12 cellular contexts compared by ENCODE assay signal in the genomic region with DNA sequence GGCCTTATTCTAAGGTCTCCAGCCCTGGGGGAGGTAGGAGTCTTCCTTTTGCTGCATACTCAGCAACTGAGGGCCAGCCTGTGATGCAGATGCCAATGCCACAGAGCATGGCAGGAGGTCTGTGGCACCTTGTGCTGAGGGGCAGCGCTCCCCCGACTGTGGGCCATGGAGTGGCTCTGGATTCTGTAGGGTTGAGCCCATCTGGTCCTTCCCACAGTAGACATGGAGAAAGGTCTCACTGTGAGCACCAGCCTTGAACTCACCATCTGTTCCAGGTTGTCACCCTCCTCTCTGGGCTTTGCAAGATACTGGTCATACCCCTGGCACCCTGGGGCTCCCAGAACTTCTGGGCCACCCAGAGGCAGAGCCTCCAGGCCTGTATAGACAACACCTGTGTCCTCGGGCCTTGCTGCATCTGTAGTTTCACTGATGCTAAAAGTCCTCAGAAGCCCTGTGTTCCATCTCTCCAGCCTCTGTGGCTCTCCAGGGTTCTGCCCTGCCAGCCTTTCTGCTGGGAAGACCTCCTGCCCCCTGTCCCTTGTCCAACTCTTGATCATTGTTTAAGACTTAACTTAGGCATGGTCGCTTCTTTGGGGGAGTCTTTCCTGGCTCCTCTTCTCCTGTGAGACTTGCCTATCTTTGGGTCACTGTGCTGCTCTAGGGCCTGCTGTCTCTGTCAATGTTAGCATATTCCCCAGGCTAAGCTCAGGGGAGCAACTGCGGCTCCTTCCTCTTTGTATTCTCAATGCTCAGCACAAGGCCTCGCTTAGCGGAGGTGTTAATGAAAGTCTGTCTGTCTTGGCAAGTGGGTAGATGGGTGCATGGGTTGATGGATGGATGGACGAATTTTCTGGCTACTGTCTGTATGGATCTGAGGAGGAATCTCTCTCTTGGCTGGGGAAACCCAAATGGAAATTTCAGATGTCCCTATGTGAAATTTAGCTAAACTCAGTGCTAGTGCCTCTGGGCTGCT.
DNase-seq lines count a peak whose midpoint lies in the region; ATAC-seq and TF ChIP-seq lines count a peak whose summit lies in the region.
"Had no signal": no experiment of that assay in that cellular context is flagged by ENCODE, and none has a peak within 500 bp of the region (broad histone marks: within the 10 kb centered on the region; RNA-seq: fewer than 3 reads in every experiment).

No MANE protein-coding gene starts in this region.

- no peaks in the 10 kb centered on the region for H3K36me3 Mint-ChIP-seq in activated CD8-positive, alpha-beta T cell treated with anti-CD3 and anti-CD28 coated beads, Interleukin-2, amount 10 ng/mL, durations not matched to agents 7 days and 5 days (ENCODE audit: low read depth)
- H3K36me3 Mint-ChIP-seq: CD4-positive, alpha-beta memory T cell had no signal

- H3K4me1 Mint-ChIP-seq in activated CD8-positive, alpha-beta T cell treated with anti-CD3 and anti-CD28 coated beads, Interleukin-2, amount 10 ng/mL, durations not matched to agents 7 days and 5 days (ENCODE audit: low read depth), result no peaks in the 10 kb centered on the region
- H3K4me1 Mint-ChIP-seq: CD4-positive, alpha-beta memory T cell had no signal

- no peak overlapping the region for H3K27ac Mint-ChIP-seq in activated CD8-positive, alpha-beta T cell treated with anti-CD3 and anti-CD28 coated beads, Interleukin-2, amount 10 ng/mL, durations not matched to agents 7 days and 5 days
- H3K27ac Mint-ChIP-seq: CD4-positive, alpha-beta memory T cell had no signal

- TF ChIP-seq POLR2A in body of pancreas (IDR thresholded peaks at IDR 0.05), result no peak

- no peak for TF ChIP-seq CTCF in body of pancreas (IDR thresholded peaks at IDR 0.05)

- POLR2A ChIA-PET in activated CD8-positive, alpha-beta T cell treated with anti-CD3 and anti-CD28 coated beads, Interleukin-2, amount 10 ng/mL, durations not matched to agents 7 days and 5 days (lab: Charles Lee), result no interaction called here

- peaks cover 11% of the 10 kb centered on the region for H3K4me1 ChIP-seq in body of pancreas
- H3K4me1 ChIP-seq: foreskin keratinocyte had no signal

- H3K9me3 ChIP-seq in body of pancreas, result no peaks in the 10 kb centered on the region

- 88 to 89% methylated on average over 6 to 8 of the region's 8 CpGs for WGBS in body of pancreas, 2 donors

- H3K4me3 ChIP-seq in H7 (ENCODE audit: insufficient read depth, low read depth, low read length) (no peak overlapping the region), body of pancreas (no peak overlapping the region)

- peak; percentile 23 for DNase-seq in H7
- DNase-seq in body of pancreas, result peak in 3 of 4 donors; percentile 1 to 9 (median 2)
- DNase-seq in left lobe of liver (ENCODE audit: low spot score), result peak; percentile 38
- no peak for DNase-seq in substantia nigra (lab: John Stamatoyannopoulos, UW)
- DNase-seq in activated CD8-positive, alpha-beta T cell treated with anti-CD3 and anti-CD28 coated beads, Interleukin-2, amount 10 ng/mL, durations not matched to agents 7 days and 5 days, result no peak
- no peak for DNase-seq in DMS79 (lab: John Stamatoyannopoulos, UW)
- no peak for DNase-seq in stimulated activated naive CD4-positive, alpha-beta T cell treated with Interleukin-2 at 50 U/mL for 16 hours (lab: John Stamatoyannopoulos, UW)
- DNase-seq: CD4-positive, alpha-beta memory T cell; foreskin keratinocyte; GF-D8 had no signal

- ATAC-seq in body of pancreas (no peak), left lobe of liver (no peak), GM21381 (IDR thresholded peaks at IDR 0.05; ENCODE audit: unreplicated experiment) (no peak)
- ATAC-seq in activated CD8-positive, alpha-beta T cell treated with anti-CD3 and anti-CD28 coated beads, Interleukin-2, amount 10 ng/mL, durations not matched to agents 7 days and 5 days, result no peak
- ATAC-seq: foreskin keratinocyte, Panc1 had no signal

- H3K27ac ChIP-seq in body of pancreas, result peak overlapping the region in 1 of 4 donors; percentile 34
- H3K27ac ChIP-seq in substantia nigra (ENCODE audit: low read depth, low read length, poor library complexity, severe bottlenecking), result peak overlapping the region; percentile 68
- H3K27ac ChIP-seq: foreskin keratinocyte had no signal

- H3K27me3 ChIP-seq in H7 (ENCODE audit: control insufficient read depth, insufficient read depth, low read length) (no peaks in the 10 kb centered on the region), body of pancreas (no peaks in the 10 kb centered on the region)
- H3K27me3 ChIP-seq: foreskin keratinocyte had no signal

- H3K4me3 Mint-ChIP-seq in activated CD8-positive, alpha-beta T cell treated with anti-CD3 and anti-CD28 coated beads, Interleukin-2, amount 10 ng/mL, durations not matched to agents 7 days and 5 days, result no peak overlapping the region
- H3K4me3 Mint-ChIP-seq: CD4-positive, alpha-beta memory T cell had no signal

- H3K36me3 ChIP-seq in H7 (replicated peaks; ENCODE audit: control insufficient read depth, insufficient read depth, low read length), result no peaks in the 10 kb centered on the region
- no peaks in the 10 kb centered on the region for H3K36me3 ChIP-seq in body of pancreas (replicated peaks in 1 of 2; ENCODE audit: insufficient read depth in 1 of 2, low read depth in 2 of 2)

- H3K27me3 Mint-ChIP-seq in activated CD8-positive, alpha-beta T cell treated with anti-CD3 and anti-CD28 coated beads, Interleukin-2, amount 10 ng/mL, durations not matched to agents 7 days and 5 days (ENCODE audit: low read depth), result no peaks in the 10 kb centered on the region

- no peaks in the 10 kb centered on the region for H3K9me3 Mint-ChIP-seq in activated CD8-positive, alpha-beta T cell treated with anti-CD3 and anti-CD28 coated beads, Interleukin-2, amount 10 ng/mL, durations not matched to agents 7 days and 5 days (ENCODE audit: insufficient read depth)
- H3K9me3 Mint-ChIP-seq: CD4-positive, alpha-beta memory T cell had no signal

- CTCF ChIA-PET in activated CD8-positive, alpha-beta T cell treated with anti-CD3 and anti-CD28 coated beads, Interleukin-2, amount 10 ng/mL, durations not matched to agents 7 days and 5 days (lab: Charles Lee), result no interaction called here

- intact Hi-C loops in body of pancreas (cut with DNase I), result no loop called here

Comparison
In these comparisons a context has a peak if more than half of its experiments do, and no peak if none do; other contexts are left out.
1. DNase-seq: peak in H7 (single experiment), body of pancreas (3 of 4) and left lobe of liver (single experiment); none in substantia nigra (0 of 49), activated CD8-positive, alpha-beta T cell treated with anti-CD3 and anti-CD28 coated beads, Interleukin-2, amount 10 ng/mL, durations not matched to agents 7 days and 5 days (single experiment), DMS79 (single experiment) and stimulated activated naive CD4-positive, alpha-beta T cell treated with Interleukin-2 at 50 U/mL for 16 hours (single experiment).